1 cellular context compared by ENCODE assay signal in the genomic region with DNA sequence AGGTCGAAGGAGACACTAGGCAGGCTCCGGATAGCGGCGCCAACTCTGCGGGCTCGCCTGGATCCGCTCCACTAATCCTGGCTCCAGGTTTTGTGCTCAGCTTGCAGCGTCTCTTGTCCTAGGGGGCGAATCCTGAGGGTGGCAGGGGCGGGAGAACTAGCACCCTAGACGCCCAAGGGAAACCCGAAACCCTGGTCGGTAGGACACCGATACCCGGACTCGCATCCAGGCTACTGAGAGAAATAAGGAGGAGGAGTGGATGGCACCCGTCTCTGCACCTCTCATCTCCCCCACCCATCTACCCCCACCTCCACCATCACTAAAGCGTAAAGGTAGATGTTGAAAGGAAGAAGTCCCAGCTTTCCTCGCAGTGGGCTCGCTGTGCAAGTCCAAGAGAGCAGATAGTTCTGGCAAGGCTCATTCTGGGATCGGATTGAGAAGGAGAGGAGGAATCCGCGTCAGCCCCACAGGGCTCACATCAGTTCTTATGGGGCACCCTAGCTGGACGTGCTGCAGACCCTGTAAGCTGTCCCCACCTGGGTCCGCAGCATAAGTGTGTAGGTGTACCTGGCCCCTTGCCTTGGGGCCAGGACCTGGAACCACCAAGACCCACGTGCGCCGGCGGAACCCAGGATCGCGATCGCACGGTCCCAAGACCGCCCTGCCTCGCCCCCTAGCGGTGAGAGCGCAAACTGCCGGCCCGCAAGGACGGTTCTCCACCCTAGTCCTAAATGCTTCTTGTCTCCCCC.
TF ChIP-seq lines count a peak whose summit lies in the region.

No MANE protein-coding gene starts in this region.

TF ChIP-seq in K562, 482 proteins besides CTCF, POLR2A, EP300 and RAD21 (continued from another document and continues in another):
- no peak for TF ChIP-seq ETV6 (IDR thresholded peaks at IDR 0.05; ENCODE audit: borderline replicate concordance in 1 of 2, low read depth in 2 of 2, low read length in 1 of 2)
- TF ChIP-seq ETV6 (CRISPR knock-in tag; IDR thresholded peaks at IDR 0.05; ENCODE audit: borderline replicate concordance): no peak
- TF ChIP-seq, protein P1, sequence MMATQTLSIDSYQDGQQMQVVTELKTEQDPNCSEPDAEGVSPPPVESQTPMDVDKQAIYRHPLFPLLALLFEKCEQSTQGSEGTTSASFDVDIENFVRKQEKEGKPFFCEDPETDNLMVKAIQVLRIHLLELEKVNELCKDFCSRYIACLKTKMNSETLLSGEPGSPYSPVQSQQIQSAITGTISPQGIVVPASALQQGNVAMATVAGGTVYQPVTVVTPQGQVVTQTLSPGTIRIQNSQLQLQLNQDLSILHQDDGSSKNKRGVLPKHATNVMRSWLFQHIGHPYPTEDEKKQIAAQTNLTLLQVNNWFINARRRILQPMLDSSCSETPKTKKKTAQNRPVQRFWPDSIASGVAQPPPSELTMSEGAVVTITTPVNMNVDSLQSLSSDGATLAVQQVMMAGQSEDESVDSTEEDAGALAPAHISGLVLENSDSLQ (IDR thresholded peaks at IDR 0.05): no peak
- no peak for TF ChIP-seq TAF7 (tag; IDR thresholded peaks at IDR 0.05)
- no peak for TF ChIP-seq RBM22 (IDR thresholded peaks at IDR 0.05; ENCODE audit: low read depth, low read length, poor library complexity, severe bottlenecking)
- no peak for TF ChIP-seq SRSF3 (IDR thresholded peaks at IDR 0.05; ENCODE audit: insufficient read depth, low read length)
- TF ChIP-seq, protein P2, sequence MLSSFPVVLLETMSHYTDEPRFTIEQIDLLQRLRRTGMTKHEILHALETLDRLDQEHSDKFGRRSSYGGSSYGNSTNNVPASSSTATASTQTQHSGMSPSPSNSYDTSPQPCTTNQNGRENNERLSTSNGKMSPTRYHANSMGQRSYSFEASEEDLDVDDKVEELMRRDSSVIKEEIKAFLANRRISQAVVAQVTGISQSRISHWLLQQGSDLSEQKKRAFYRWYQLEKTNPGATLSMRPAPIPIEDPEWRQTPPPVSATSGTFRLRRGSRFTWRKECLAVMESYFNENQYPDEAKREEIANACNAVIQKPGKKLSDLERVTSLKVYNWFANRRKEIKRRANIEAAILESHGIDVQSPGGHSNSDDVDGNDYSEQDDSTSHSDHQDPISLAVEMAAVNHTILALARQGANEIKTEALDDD (IDR thresholded peaks at IDR 0.05): no peak
- TF ChIP-seq CBX2 (IDR thresholded peaks at IDR 0.05; ENCODE audit: insufficient read depth, low read length, poor library complexity, severe bottlenecking): no peak
- TF ChIP-seq FOXJ2 (tag; IDR thresholded peaks at IDR 0.05): no peak
- TF ChIP-seq ZNF583 (CRISPR knock-in tag; IDR thresholded peaks at IDR 0.05): no peak
- TF ChIP-seq, protein P3, sequence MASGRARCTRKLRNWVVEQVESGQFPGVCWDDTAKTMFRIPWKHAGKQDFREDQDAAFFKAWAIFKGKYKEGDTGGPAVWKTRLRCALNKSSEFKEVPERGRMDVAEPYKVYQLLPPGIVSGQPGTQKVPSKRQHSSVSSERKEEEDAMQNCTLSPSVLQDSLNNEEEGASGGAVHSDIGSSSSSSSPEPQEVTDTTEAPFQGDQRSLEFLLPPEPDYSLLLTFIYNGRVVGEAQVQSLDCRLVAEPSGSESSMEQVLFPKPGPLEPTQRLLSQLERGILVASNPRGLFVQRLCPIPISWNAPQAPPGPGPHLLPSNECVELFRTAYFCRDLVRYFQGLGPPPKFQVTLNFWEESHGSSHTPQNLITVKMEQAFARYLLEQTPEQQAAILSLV (tag; IDR thresholded peaks at IDR 0.05): no peak
- TF ChIP-seq NEUROD1 (IDR thresholded peaks at IDR 0.05; ENCODE audit: borderline replicate concordance, low read depth, low read length, partially characterized antibody): peak; percentile 94
- no peak for TF ChIP-seq DDX20 (tag; IDR thresholded peaks at IDR 0.05; ENCODE audit: low read depth)
- TF ChIP-seq PHB (CRISPR knock-in tag; IDR thresholded peaks at IDR 0.05): no peak
- no peak for TF ChIP-seq HSF4 (CRISPR knock-in tag; IDR thresholded peaks at IDR 0.05; ENCODE audit: borderline replicate concordance)
- TF ChIP-seq ARID2 (IDR thresholded peaks at IDR 0.05): peak; percentile 59; the same call in 1 of the 2 replicates
- no peak for TF ChIP-seq MYNN (IDR thresholded peaks at IDR 0.05)
- no peak for TF ChIP-seq MYNN (CRISPR knock-in tag; IDR thresholded peaks at IDR 0.05)
- no peak for TF ChIP-seq KAT2B (IDR thresholded peaks at IDR 0.05; ENCODE audit: low read depth, low read length)
- no peak for TF ChIP-seq ZEB2 (IDR thresholded peaks at IDR 0.05)
- TF ChIP-seq PYGO2 (tag; IDR thresholded peaks at IDR 0.05): no peak
- TF ChIP-seq ZNF699 (CRISPR knock-in tag; IDR thresholded peaks at IDR 0.05; ENCODE audit: insufficient replicate concordance): no peak
- TF ChIP-seq, protein P4, sequence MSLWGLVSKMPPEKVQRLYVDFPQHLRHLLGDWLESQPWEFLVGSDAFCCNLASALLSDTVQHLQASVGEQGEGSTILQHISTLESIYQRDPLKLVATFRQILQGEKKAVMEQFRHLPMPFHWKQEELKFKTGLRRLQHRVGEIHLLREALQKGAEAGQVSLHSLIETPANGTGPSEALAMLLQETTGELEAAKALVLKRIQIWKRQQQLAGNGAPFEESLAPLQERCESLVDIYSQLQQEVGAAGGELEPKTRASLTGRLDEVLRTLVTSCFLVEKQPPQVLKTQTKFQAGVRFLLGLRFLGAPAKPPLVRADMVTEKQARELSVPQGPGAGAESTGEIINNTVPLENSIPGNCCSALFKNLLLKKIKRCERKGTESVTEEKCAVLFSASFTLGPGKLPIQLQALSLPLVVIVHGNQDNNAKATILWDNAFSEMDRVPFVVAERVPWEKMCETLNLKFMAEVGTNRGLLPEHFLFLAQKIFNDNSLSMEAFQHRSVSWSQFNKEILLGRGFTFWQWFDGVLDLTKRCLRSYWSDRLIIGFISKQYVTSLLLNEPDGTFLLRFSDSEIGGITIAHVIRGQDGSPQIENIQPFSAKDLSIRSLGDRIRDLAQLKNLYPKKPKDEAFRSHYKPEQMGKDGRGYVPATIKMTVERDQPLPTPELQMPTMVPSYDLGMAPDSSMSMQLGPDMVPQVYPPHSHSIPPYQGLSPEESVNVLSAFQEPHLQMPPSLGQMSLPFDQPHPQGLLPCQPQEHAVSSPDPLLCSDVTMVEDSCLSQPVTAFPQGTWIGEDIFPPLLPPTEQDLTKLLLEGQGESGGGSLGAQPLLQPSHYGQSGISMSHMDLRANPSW (CRISPR knock-in tag; IDR thresholded peaks at IDR 0.05): no peak
- TF ChIP-seq TAF1 (IDR thresholded peaks at IDR 0.05; ENCODE audit: control insufficient read depth, extremely low read depth, insufficient read depth, low read length, severe bottlenecking): no peak
- TF ChIP-seq NR2F6 (CRISPR knock-in tag; IDR thresholded peaks at IDR 0.05): no peak
- TF ChIP-seq, protein P5, sequence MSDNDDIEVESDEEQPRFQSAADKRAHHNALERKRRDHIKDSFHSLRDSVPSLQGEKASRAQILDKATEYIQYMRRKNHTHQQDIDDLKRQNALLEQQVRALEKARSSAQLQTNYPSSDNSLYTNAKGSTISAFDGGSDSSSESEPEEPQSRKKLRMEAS (CRISPR knock-in tag; IDR thresholded peaks at IDR 0.05): peak; percentile 82
- TF ChIP-seq HIVEP1 (CRISPR knock-in tag; IDR thresholded peaks at IDR 0.05): no peak
- no peak for TF ChIP-seq ZNF77 (CRISPR knock-in tag; IDR thresholded peaks at IDR 0.05)
- TF ChIP-seq ILF3 (IDR thresholded peaks at IDR 0.05; ENCODE audit: borderline replicate concordance): no peak
- TF ChIP-seq MAFF (IDR thresholded peaks at IDR 0.05; ENCODE audit: low read length): no peak
- no peak for TF ChIP-seq ZNF444 (CRISPR knock-in tag; IDR thresholded peaks at IDR 0.05)
- TF ChIP-seq ZNF263 (CRISPR knock-in tag; IDR thresholded peaks at IDR 0.05; ENCODE audit: borderline replicate concordance): no peak
- no peak for TF ChIP-seq RCOR1 (IDR thresholded peaks at IDR 0.05; ENCODE audit: borderline replicate concordance in 1 of 2, low read depth in 2 of 2, low read length in 2 of 2)
- TF ChIP-seq ZNF121 (CRISPR knock-in tag; conservative IDR thresholded peaks at IDR 0.05): no peak
- TF ChIP-seq KAT8 (IDR thresholded peaks at IDR 0.05; ENCODE audit: low read depth): no peak
- peak; percentile 82; the same call in 1 of the 2 replicates for TF ChIP-seq KDM2B (CRISPR knock-in tag; IDR thresholded peaks at IDR 0.05)
- no peak for TF ChIP-seq PCBP2 (IDR thresholded peaks at IDR 0.05; ENCODE audit: low read depth, low read length, poor library complexity, severe bottlenecking)
- TF ChIP-seq HDAC3 (IDR thresholded peaks at IDR 0.05; ENCODE audit: borderline replicate concordance, partially characterized antibody): no peak
- no peak for TF ChIP-seq ZNF75A (CRISPR knock-in tag; IDR thresholded peaks at IDR 0.05)
- TF ChIP-seq, protein P6, sequence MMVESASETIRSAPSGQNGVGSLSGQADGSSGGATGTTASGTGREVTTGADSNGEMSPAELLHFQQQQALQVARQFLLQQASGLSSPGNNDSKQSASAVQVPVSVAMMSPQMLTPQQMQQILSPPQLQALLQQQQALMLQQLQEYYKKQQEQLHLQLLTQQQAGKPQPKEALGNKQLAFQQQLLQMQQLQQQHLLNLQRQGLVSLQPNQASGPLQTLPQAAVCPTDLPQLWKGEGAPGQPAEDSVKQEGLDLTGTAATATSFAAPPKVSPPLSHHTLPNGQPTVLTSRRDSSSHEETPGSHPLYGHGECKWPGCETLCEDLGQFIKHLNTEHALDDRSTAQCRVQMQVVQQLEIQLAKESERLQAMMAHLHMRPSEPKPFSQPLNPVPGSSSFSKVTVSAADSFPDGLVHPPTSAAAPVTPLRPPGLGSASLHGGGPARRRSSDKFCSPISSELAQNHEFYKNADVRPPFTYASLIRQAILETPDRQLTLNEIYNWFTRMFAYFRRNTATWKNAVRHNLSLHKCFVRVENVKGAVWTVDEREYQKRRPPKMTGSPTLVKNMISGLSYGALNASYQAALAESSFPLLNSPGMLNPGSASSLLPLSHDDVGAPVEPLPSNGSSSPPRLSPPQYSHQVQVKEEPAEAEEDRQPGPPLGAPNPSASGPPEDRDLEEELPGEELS (CRISPR knock-in tag; IDR thresholded peaks at IDR 0.05; ENCODE audit: borderline replicate concordance): no peak
- TF ChIP-seq CBX1 (IDR thresholded peaks at IDR 0.05; ENCODE audit: low read depth): no peak
- TF ChIP-seq BRD9 (IDR thresholded peaks at IDR 0.05; ENCODE audit: low read depth, partially characterized antibody): no peak
- peak; percentile 67 for TF ChIP-seq SMC3 (conservative IDR thresholded peaks at IDR 0.05; ENCODE audit: insufficient read depth, low read depth, low read length)
- TF ChIP-seq, protein P7, sequence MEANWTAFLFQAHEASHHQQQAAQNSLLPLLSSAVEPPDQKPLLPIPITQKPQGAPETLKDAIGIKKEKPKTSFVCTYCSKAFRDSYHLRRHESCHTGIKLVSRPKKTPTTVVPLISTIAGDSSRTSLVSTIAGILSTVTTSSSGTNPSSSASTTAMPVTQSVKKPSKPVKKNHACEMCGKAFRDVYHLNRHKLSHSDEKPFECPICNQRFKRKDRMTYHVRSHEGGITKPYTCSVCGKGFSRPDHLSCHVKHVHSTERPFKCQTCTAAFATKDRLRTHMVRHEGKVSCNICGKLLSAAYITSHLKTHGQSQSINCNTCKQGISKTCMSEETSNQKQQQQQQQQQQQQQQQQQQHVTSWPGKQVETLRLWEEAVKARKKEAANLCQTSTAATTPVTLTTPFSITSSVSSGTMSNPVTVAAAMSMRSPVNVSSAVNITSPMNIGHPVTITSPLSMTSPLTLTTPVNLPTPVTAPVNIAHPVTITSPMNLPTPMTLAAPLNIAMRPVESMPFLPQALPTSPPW (CRISPR knock-in tag; IDR thresholded peaks at IDR 0.05): 0 out of 2 replicates have a peak, but pooled peaks have one; percentile 10
- TF ChIP-seq, protein P8, sequence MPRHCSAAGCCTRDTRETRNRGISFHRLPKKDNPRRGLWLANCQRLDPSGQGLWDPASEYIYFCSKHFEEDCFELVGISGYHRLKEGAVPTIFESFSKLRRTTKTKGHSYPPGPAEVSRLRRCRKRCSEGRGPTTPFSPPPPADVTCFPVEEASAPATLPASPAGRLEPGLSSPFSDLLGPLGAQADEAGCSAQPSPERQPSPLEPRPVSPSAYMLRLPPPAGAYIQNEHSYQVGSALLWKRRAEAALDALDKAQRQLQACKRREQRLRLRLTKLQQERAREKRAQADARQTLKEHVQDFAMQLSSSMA (CRISPR knock-in tag; IDR thresholded peaks at IDR 0.05): no peak
- TF ChIP-seq SREBF1 (IDR thresholded peaks at IDR 0.05; ENCODE audit: borderline replicate concordance, low read depth, low read length): no peak
- no peak for TF ChIP-seq ZNF696 (CRISPR knock-in tag; conservative IDR thresholded peaks at IDR 0.05)
- no peak for TF ChIP-seq ERF (CRISPR knock-in tag; IDR thresholded peaks at IDR 0.05)
- peak; percentile 13; the same call in 1 of the 2 replicates for TF ChIP-seq RAD51 (IDR thresholded peaks at IDR 0.05; ENCODE audit: borderline replicate concordance, low read depth)
- no peak for TF ChIP-seq ZFP1 (CRISPR knock-in tag; IDR thresholded peaks at IDR 0.05)
- no peak for TF ChIP-seq IFI16 (CRISPR knock-in tag; IDR thresholded peaks at IDR 0.05)
- TF ChIP-seq NELFE (IDR thresholded peaks at IDR 0.05; ENCODE audit: insufficient read depth, insufficient read length): no peak
- no peak for TF ChIP-seq ZNF717 (CRISPR knock-in tag; IDR thresholded peaks at IDR 0.05)
- no peak for TF ChIP-seq MCM7 (IDR thresholded peaks at IDR 0.05)
- no peak for TF ChIP-seq ZNF232 (CRISPR knock-in tag; IDR thresholded peaks at IDR 0.05)
- TF ChIP-seq KLF13 (tag; IDR thresholded peaks at IDR 0.05; ENCODE audit: borderline replicate concordance, low read depth): no peak
- no peak for TF ChIP-seq RBM14 (IDR thresholded peaks at IDR 0.05; ENCODE audit: borderline replicate concordance, insufficient read depth, low read depth, low read length)
- TF ChIP-seq ZNF695 (CRISPR knock-in tag; IDR thresholded peaks at IDR 0.05): no peak
- TF ChIP-seq PHF8 (IDR thresholded peaks at IDR 0.05; ENCODE audit: borderline replicate concordance, low read length): no peak; the same call in 1 of the 2 replicates
- TF ChIP-seq ZNF224 (CRISPR knock-in tag; IDR thresholded peaks at IDR 0.05): no peak
- no peak for TF ChIP-seq MXI1 (IDR thresholded peaks at IDR 0.05; ENCODE audit: low read depth, low read length)
- no peak; the same call in 1 of the 2 replicates for TF ChIP-seq EP400 (IDR thresholded peaks at IDR 0.05)
- TF ChIP-seq MCM5 (IDR thresholded peaks at IDR 0.05; ENCODE audit: low read depth): no peak
- TF ChIP-seq MYBL2 (IDR thresholded peaks at IDR 0.05; ENCODE audit: low read depth): no peak
- TF ChIP-seq MYBL2 (CRISPR knock-in tag; IDR thresholded peaks at IDR 0.05; ENCODE audit: borderline replicate concordance): no peak
- no peak for TF ChIP-seq RFX1 (IDR thresholded peaks at IDR 0.05)
- TF ChIP-seq, protein P9, sequence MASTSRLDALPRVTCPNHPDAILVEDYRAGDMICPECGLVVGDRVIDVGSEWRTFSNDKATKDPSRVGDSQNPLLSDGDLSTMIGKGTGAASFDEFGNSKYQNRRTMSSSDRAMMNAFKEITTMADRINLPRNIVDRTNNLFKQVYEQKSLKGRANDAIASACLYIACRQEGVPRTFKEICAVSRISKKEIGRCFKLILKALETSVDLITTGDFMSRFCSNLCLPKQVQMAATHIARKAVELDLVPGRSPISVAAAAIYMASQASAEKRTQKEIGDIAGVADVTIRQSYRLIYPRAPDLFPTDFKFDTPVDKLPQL (IDR thresholded peaks at IDR 0.05; ENCODE audit: extremely low read depth, insufficient read length): no peak
- TF ChIP-seq ZC3H4 (CRISPR knock-in tag; IDR thresholded peaks at IDR 0.05; ENCODE audit: borderline replicate concordance): no peak
- no peak for TF ChIP-seq ZNF253 (CRISPR knock-in tag; conservative IDR thresholded peaks at IDR 0.05)
- TF ChIP-seq FOXK1 (CRISPR knock-in tag; IDR thresholded peaks at IDR 0.05; ENCODE audit: borderline replicate concordance): no peak
